Comparison of ENCODE assay signal across 17 cellular contexts in the genomic region with DNA sequence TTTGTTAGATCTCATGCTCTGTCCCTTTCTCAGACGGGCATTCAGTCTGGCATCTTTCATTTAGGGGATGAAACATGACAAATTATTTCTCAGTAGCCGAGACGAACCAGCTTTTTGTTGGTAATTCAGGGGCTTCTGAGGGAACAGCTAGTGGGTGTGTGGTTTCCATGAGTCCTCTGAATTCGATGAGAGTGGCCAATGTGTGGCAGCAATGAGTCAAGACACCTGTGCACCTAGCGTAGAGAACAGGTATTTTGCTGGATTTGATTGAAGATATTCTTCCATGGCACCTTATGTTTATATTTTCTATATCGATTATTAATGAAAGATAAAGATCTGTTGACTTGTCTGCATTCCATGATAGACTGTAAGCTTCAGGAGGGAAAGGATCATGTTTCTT.
DNase-seq lines count a peak whose midpoint lies in the region; ATAC-seq, FAIRE-seq and TF ChIP-seq lines count a peak whose summit lies in the region.
"Had no signal": no experiment of that assay in that cellular context is flagged by ENCODE, and none has a peak within 500 bp of the region (broad histone marks: within the 10 kb centered on the region; RNA-seq: fewer than 3 reads in every experiment).

No MANE protein-coding gene starts in this region.

- no peaks in the 10 kb centered on the region for H3K36me3 ChIP-seq in kidney (ENCODE audit: control insufficient read depth in 1 of 2, insufficient read depth in 2 of 2, low read length in 2 of 2)
- H3K36me3 ChIP-seq in MM.1S (replicated peaks; ENCODE audit: insufficient read depth, low read length), result no peaks in the 10 kb centered on the region
- H3K36me3 ChIP-seq: BLaER1 treated with 17β-estradiol and CSF1 and Interleukin-3, amounts not matched to agents 10 nM and 100 nM had no signal

- no peaks in the 10 kb centered on the region for H3K4me1 Mint-ChIP-seq in activated CD8-positive, alpha-beta T cell treated with anti-CD3 and anti-CD28 coated beads for 36 hours (ENCODE audit: low read depth)
- H3K4me1 Mint-ChIP-seq: CD4-positive, alpha-beta memory T cell had no signal

- H3K36me3 Mint-ChIP-seq in activated CD8-positive, alpha-beta T cell treated with anti-CD3 and anti-CD28 coated beads for 36 hours (ENCODE audit: low read depth), result no peaks in the 10 kb centered on the region
- H3K36me3 Mint-ChIP-seq: CD4-positive, alpha-beta memory T cell; IgD-negative memory B cell had no signal

- H3K4me3 Mint-ChIP-seq in activated CD8-positive, alpha-beta T cell treated with anti-CD3 and anti-CD28 coated beads for 36 hours, result no peak overlapping the region
- H3K4me3 Mint-ChIP-seq: CD4-positive, alpha-beta memory T cell; IgD-negative memory B cell had no signal

- no peak for FAIRE-seq in kidney (lab: Jason Lieb, UNC)
- FAIRE-seq: G401.6, GM12892, H54 had no signal

- DNase-seq in HT-29 (ENCODE audit: low spot score), result peak; percentile 15
- no peak for DNase-seq in kidney
- no peak for DNase-seq in activated CD8-positive, alpha-beta T cell treated with anti-CD3 and anti-CD28 coated beads for 36 hours
- no peak for DNase-seq in MM.1S
- DNase-seq in NCI-H2081 treated with DMSO at 0.1 percent for 48 hours (lab: John Stamatoyannopoulos, UW), result no peak
- DNase-seq: 8988T; CD4-positive, alpha-beta memory T cell; DMS79 treated with DMSO at 0.1 percent for 48 hours; EL; KG1 had no signal

- H4K20me1 ChIP-seq in MM.1S (ENCODE audit: insufficient read depth, low read length), result no peaks in the 10 kb centered on the region
- H4K20me1 ChIP-seq: BLaER1 treated with 17β-estradiol and CSF1 and Interleukin-3, amounts not matched to agents 10 nM and 100 nM had no signal

- H3K4me2 ChIP-seq in MM.1S (ENCODE audit: low read depth, low read length), result no peak overlapping the region

- H3K4me1 ChIP-seq in kidney (ENCODE audit: control insufficient read depth in 1 of 2, insufficient read depth in 1 of 2, low read depth in 1 of 2, low read length in 2 of 2) (no peaks in the 10 kb centered on the region), MM.1S (ENCODE audit: low read length) (no peaks in the 10 kb centered on the region)

- no peak for ATAC-seq in activated CD8-positive, alpha-beta T cell treated with anti-CD3 and anti-CD28 coated beads for 36 hours

- H3K9me3 ChIP-seq in kidney (ENCODE audit: control insufficient read depth in 1 of 2, low read length in 2 of 2), result no peaks in the 10 kb centered on the region
- H3K9me3 ChIP-seq in MM.1S (replicated peaks; ENCODE audit: insufficient read depth, low read length), result no peaks in the 10 kb centered on the region
- H3K9me3 ChIP-seq: BLaER1 treated with 17β-estradiol and CSF1 and Interleukin-3, amounts not matched to agents 10 nM and 100 nM had no signal

- H2AFZ ChIP-seq in MM.1S (ENCODE audit: low read length), result no peak overlapping the region

- no peaks in the 10 kb centered on the region for H3K27me3 ChIP-seq in MM.1S (replicated peaks; ENCODE audit: insufficient read depth, low read length)
- H3K27me3 ChIP-seq: BLaER1 treated with 17β-estradiol and CSF1 and Interleukin-3, amounts not matched to agents 10 nM and 100 nM had no signal

- POLR2A ChIA-PET in activated CD8-positive, alpha-beta T cell treated with anti-CD3 and anti-CD28 coated beads for 36 hours (lab: Charles Lee), result no interaction called here

- H3K27ac Mint-ChIP-seq in activated CD8-positive, alpha-beta T cell treated with anti-CD3 and anti-CD28 coated beads for 36 hours, result no peak overlapping the region
- H3K27ac Mint-ChIP-seq: CD4-positive, alpha-beta memory T cell; IgD-negative memory B cell had no signal

- intact Hi-C loops in kidney (cut with DNase I), result no loop called here
- intact Hi-C loops in activated CD8-positive, alpha-beta T cell treated with anti-CD3 and anti-CD28 coated beads for 36 hours (cut with micrococcal nuclease), result no loop called here

- no peak overlapping the region for H3K4me3 ChIP-seq in kidney (ENCODE audit: low read length in 2 of 2)
- no peak overlapping the region for H3K4me3 ChIP-seq in MM.1S (ENCODE audit: low read length)
- H3K4me3 ChIP-seq: BLaER1 treated with 17β-estradiol and CSF1 and Interleukin-3, amounts not matched to agents 10 nM and 100 nM had no signal

- no peak overlapping the region for H3K9ac ChIP-seq in kidney (ENCODE audit: low read length in 2 of 2)
- H3K9ac ChIP-seq in MM.1S (ENCODE audit: low read length), result no peak overlapping the region
- H3K9ac ChIP-seq: BLaER1 treated with 17β-estradiol and CSF1 and Interleukin-3, amounts not matched to agents 10 nM and 100 nM had no signal

- no peaks in the 10 kb centered on the region for H3F3A ChIP-seq in MM.1S (ENCODE audit: insufficient read depth, low read length)

- no peaks in the 10 kb centered on the region for H3K9me3 Mint-ChIP-seq in activated CD8-positive, alpha-beta T cell treated with anti-CD3 and anti-CD28 coated beads for 36 hours
- H3K9me3 Mint-ChIP-seq: IgD-negative memory B cell had no signal

- TF ChIP-seq CTCF in C4-2B (conservative IDR thresholded peaks at IDR 0.05), result peak; percentile 35
- peak; percentile 58 for TF ChIP-seq CTCF in VCaP (conservative IDR thresholded peaks at IDR 0.05)
- peak; percentile 7 for TF ChIP-seq CTCF in kidney (IDR thresholded peaks at IDR 0.05; ENCODE audit: borderline replicate concordance, extremely low read depth, insufficient read depth)
- TF ChIP-seq CTCF in activated CD8-positive, alpha-beta T cell treated with anti-CD3 and anti-CD28 coated beads for 36 hours (IDR thresholded peaks at IDR 0.05), result no peak
- no peak for TF ChIP-seq CTCF in MM.1S (IDR thresholded peaks at IDR 0.05; ENCODE audit: low read length)

- CTCF ChIA-PET in activated CD8-positive, alpha-beta T cell treated with anti-CD3 and anti-CD28 coated beads for 36 hours (lab: Charles Lee), result no interaction called here

- no peaks in the 10 kb centered on the region for H3K27me3 Mint-ChIP-seq in activated CD8-positive, alpha-beta T cell treated with anti-CD3 and anti-CD28 coated beads for 36 hours

- no peaks in the 10 kb centered on the region for H3K79me2 ChIP-seq in MM.1S (ENCODE audit: low read length)

- H3K9me2 ChIP-seq in MM.1S (replicated peaks; ENCODE audit: insufficient read depth, low read length), result no peaks in the 10 kb centered on the region

- H3K27ac ChIP-seq in C4-2B, result no peak overlapping the region
- H3K27ac ChIP-seq in VCaP, result no peak overlapping the region
- no peak overlapping the region for H3K27ac ChIP-seq in kidney (ENCODE audit: low read depth in 2 of 2, low read length in 2 of 2)
- H3K27ac ChIP-seq in MM.1S (ENCODE audit: low read length), result no peak overlapping the region
- H3K27ac ChIP-seq: BLaER1 treated with 17β-estradiol and CSF1 and Interleukin-3, amounts not matched to agents 10 nM and 100 nM had no signal

Comparison
In these comparisons a context has a peak if more than half of its experiments do, and no peak if none do; other contexts are left out.
1. CTCF ChIP-seq: peak in C4-2B (single experiment), VCaP (single experiment) and kidney (single experiment); none in activated CD8-positive, alpha-beta T cell treated with anti-CD3 and anti-CD28 coated beads for 36 hours (single experiment) and MM.1S (single experiment).